Comparison of ENCODE assay signal across 1 cellular context in genomic region chr6:15207923-15208322, GRCh38.
TF ChIP-seq lines count a peak whose summit lies in the region.

No MANE protein-coding gene starts in this region.

TF ChIP-seq in IMR-90, 13 proteins besides CTCF, POLR2A, EP300 and RAD21 (continued from another document):
- TF ChIP-seq SMC3 (IDR thresholded peaks at IDR 0.05; ENCODE audit: low read depth, low read length) (no peak), RFX5 (IDR thresholded peaks at IDR 0.05; ENCODE audit: low read depth, low read length) (no peak)
TF ChIP-seq in IMR-90: peak in this region for 0.
